In genomic region chr12:96489392-96490056, GRCh38 we compare ENCODE assay signal across 8 cellular contexts.
DNase-seq lines count a peak whose midpoint lies in the region; ATAC-seq lines count a peak whose summit lies in the region.

TSS of gene CFAP54 (plus strand) at chr12:96489577. CDS start at chr12:96489610, 33 bp downstream.

- H3K27ac Mint-ChIP-seq in central memory CD8-positive, alpha-beta T cell (ENCODE audit: low read depth): peak within 1 kb of the TSS; percentile 92

- H3K4me1 Mint-ChIP-seq in central memory CD8-positive, alpha-beta T cell: peaks cover 20% of the 10 kb centered on the region

- no peaks in the 10 kb centered on the region for H3K9me3 Mint-ChIP-seq in central memory CD8-positive, alpha-beta T cell

- in situ Hi-C loops in ACHN (cut with HindIII; ENCODE audit: low pct_ligation_motif_present, low pct_unique_long_range_greater_than_20kb, low sequenced_read_pairs): no loop called here

- DNase-seq in ACHN (peak; percentile 99), NCI-H2227 treated with DMSO at 0.1 percent for 48 hours (lab: John Stamatoyannopoulos, UW) (peak; percentile 92), islet precursor cell (peak; percentile 98)
- DNase-seq in activated CD4-positive, CD25-positive, alpha-beta regulatory T cell (lab: John Stamatoyannopoulos, UW): peak; percentile 75 to 91 (median 88)
- DNase-seq in central memory CD8-positive, alpha-beta T cell (ENCODE audit: low spot score in 2 of 2): peak; percentile 93 to 94
- peak; percentile 92 for DNase-seq in stimulated activated CD4-positive, alpha-beta T cell treated with anti-CD3 and anti-CD28 coated beads, Interleukin-12 subunit alpha, Interleukin-12 subunit beta, amount 100 ng/mL, for 4 hours

- peaks cover 6% of the 10 kb centered on the region for H3K36me3 Mint-ChIP-seq in central memory CD8-positive, alpha-beta T cell (ENCODE audit: insufficient read depth)

- no peaks in the 10 kb centered on the region for H3K27me3 Mint-ChIP-seq in central memory CD8-positive, alpha-beta T cell

- ATAC-seq in GM18870 (IDR thresholded peaks at IDR 0.05; ENCODE audit: unreplicated experiment) (peak; percentile 89), HG03139 (IDR thresholded peaks at IDR 0.05; ENCODE audit: unreplicated experiment) (peak; percentile 98)
- ATAC-seq in central memory CD8-positive, alpha-beta T cell (replicated peaks; ENCODE audit: extremely low read depth, poor library complexity, severe bottlenecking): peak; percentile 88

- H3K4me3 Mint-ChIP-seq in central memory CD8-positive, alpha-beta T cell: peak within 1 kb of the TSS; percentile 87

Comparison
In these comparisons a context has a peak if more than half of its experiments do, and no peak if none do; other contexts are left out.
1. Peak in every context shown above with its lines: DNase-seq and ATAC-seq.